Comparison of ENCODE assay signal across 8 cellular contexts in genomic region chr9:20319641-20320337, GRCh38.
A peak's percentile ranks its signal among the peaks of the same experiment; 100 is the strongest.
DNase-seq lines count a peak whose midpoint lies in the region; TF ChIP-seq lines count a peak whose summit lies in the region.

No MANE protein-coding gene starts in this region.

- DNase-seq in AG04449 (ENCODE audit: low read depth, low spot score) (peak; percentile 54), islet precursor cell (peak; percentile 77), ovary (no peak), AG20443 (ENCODE audit: low spot score) (no peak), GF-D8 (lab: John Stamatoyannopoulos, UW) (no peak), NCI-H1930 (lab: John Stamatoyannopoulos, UW) (no peak)
- peak; percentile 30 for DNase-seq in activated CD4-positive, alpha-beta memory T cell treated with anti-CD3 and anti-CD28 coated beads, Interleukin-2, amount 10 ng/mL, durations not matched to agents 7 days and 5 days

- no peak for TF ChIP-seq EP300 in ovary (IDR thresholded peaks at IDR 0.05)

- H3K9me3 ChIP-seq in HEK293 (ENCODE audit: control insufficient read depth, insufficient read depth, low read depth, low read length) (no peaks in the 10 kb centered on the region), ovary (no peaks in the 10 kb centered on the region)

- no peak for TF ChIP-seq POLR2A in ovary (IDR thresholded peaks at IDR 0.05)

- no peaks in the 10 kb centered on the region for H3K27me3 ChIP-seq in ovary

- H3K9me3 Mint-ChIP-seq in activated CD4-positive, alpha-beta memory T cell treated with anti-CD3 and anti-CD28 coated beads, Interleukin-2, amount 10 ng/mL, durations not matched to agents 7 days and 5 days, result peaks cover 9% of the 10 kb centered on the region

- H3K27ac ChIP-seq in HEK293 (ENCODE audit: extremely low read depth, low read depth, low read length), result peak overlapping the region; percentile 55
- H3K27ac ChIP-seq in ovary, result no peak overlapping the region

- H3K4me3 ChIP-seq in AG04449 (ENCODE audit: low read depth, low read length), result no peak overlapping the region
- no peak overlapping the region for H3K4me3 ChIP-seq in HEK293 (ENCODE audit: low read depth, low read length)
- no peak overlapping the region for H3K4me3 ChIP-seq in ovary

- H3K27ac Mint-ChIP-seq in activated CD4-positive, alpha-beta memory T cell treated with anti-CD3 and anti-CD28 coated beads, Interleukin-2, amount 10 ng/mL, durations not matched to agents 7 days and 5 days, result peak overlapping the region; percentile 81

- intact Hi-C loops in ovary (cut with DNase I), result no loop called here

- POLR2A ChIA-PET in AG04449 (lab: Yijun Ruan, JAX) (interaction anchor here (0.6 kb wide), 1 partner anchor 351 kb away, joined by 3 read pairs; no protein-coding TSS in a partner anchor), HEK293 (lab: Yijun Ruan, JAX) (interaction anchor here (0.6 to 0.8 kb wide), 2 partner anchors 303 kb away, joined by 3 to 8 read pairs; partner anchors contain the start of gene MLLT3)
- POLR2A ChIA-PET in activated CD4-positive, alpha-beta memory T cell treated with anti-CD3 and anti-CD28 coated beads, Interleukin-2, amount 10 ng/mL, durations not matched to agents 7 days and 5 days (lab: Charles Lee), result interaction anchor here (0.9 to 4.3 kb wide), 10 partner anchors 12 to 711 kb away, joined by 3 to 28 read pairs (median 4); partner anchors contain the start of genes FOCAD and MLLT3

- no peaks in the 10 kb centered on the region for H3K36me3 ChIP-seq in HEK293 (ENCODE audit: control insufficient read depth in 2 of 2, insufficient read depth in 1 of 2, low read length in 2 of 2)
- no peaks in the 10 kb centered on the region for H3K36me3 ChIP-seq in ovary

- H3K27me3 Mint-ChIP-seq in activated CD4-positive, alpha-beta memory T cell treated with anti-CD3 and anti-CD28 coated beads, Interleukin-2, amount 10 ng/mL, durations not matched to agents 7 days and 5 days, result no peaks in the 10 kb centered on the region

- H3K4me3 Mint-ChIP-seq in activated CD4-positive, alpha-beta memory T cell treated with anti-CD3 and anti-CD28 coated beads, Interleukin-2, amount 10 ng/mL, durations not matched to agents 7 days and 5 days, result no peak overlapping the region

- no peak for TF ChIP-seq CTCF in AG04449 (IDR thresholded peaks at IDR 0.05; ENCODE audit: insufficient read depth, low read length, missing control alignments)
- TF ChIP-seq CTCF in HEK293 (tag by site-specific recombination; IDR thresholded peaks at IDR 0.05), result no peak
- TF ChIP-seq CTCF in ovary (IDR thresholded peaks at IDR 0.05), result no peak

- peaks cover 10% of the 10 kb centered on the region for H3K4me1 ChIP-seq in HEK293 (ENCODE audit: control insufficient read depth, insufficient read depth, low read length)
- H3K4me1 ChIP-seq in ovary (ENCODE audit: insufficient read depth), result no peaks in the 10 kb centered on the region

- peaks cover 78% of the 10 kb centered on the region for H3K4me1 Mint-ChIP-seq in activated CD4-positive, alpha-beta memory T cell treated with anti-CD3 and anti-CD28 coated beads, Interleukin-2, amount 10 ng/mL, durations not matched to agents 7 days and 5 days

- 63 to 77% (median 75%) methylated on average over 7 of the region's 7 CpGs for WGBS in ovary, 3 donors

- H3K36me3 Mint-ChIP-seq in activated CD4-positive, alpha-beta memory T cell treated with anti-CD3 and anti-CD28 coated beads, Interleukin-2, amount 10 ng/mL, durations not matched to agents 7 days and 5 days (ENCODE audit: low read depth), result peaks cover 12% of the 10 kb centered on the region

- CTCF ChIA-PET in AG04449 (lab: Yijun Ruan, JAX), result interaction anchor here (1.1 to 1.2 kb wide), 2 partner anchors 37 to 394 kb away, joined by 3 read pairs; no protein-coding TSS in a partner anchor
- CTCF ChIA-PET in HEK293 (lab: Yijun Ruan, JAX), result interaction anchor here (0.6 kb wide), 1 partner anchor 280 kb away, joined by 4 read pairs; no protein-coding TSS in a partner anchor
- CTCF ChIA-PET in activated CD4-positive, alpha-beta memory T cell treated with anti-CD3 and anti-CD28 coated beads, Interleukin-2, amount 10 ng/mL, durations not matched to agents 7 days and 5 days (lab: Charles Lee), result interaction anchor here (1.0 to 3.3 kb wide), 2 partner anchors 9 to 13 kb away, joined by 4 to 14 read pairs; no protein-coding TSS in a partner anchor

TF ChIP-seq in HEK293, 187 proteins besides CTCF, POLR2A, EP300 and RAD21 (continues in another document):
- TF ChIP-seq OVOL3 (tag by site-specific recombination; IDR thresholded peaks at IDR 0.05) (0 out of 2 replicates have a peak, but pooled peaks have one; percentile 25), ZBTB17 (tag by site-specific recombination; IDR thresholded peaks at IDR 0.05) (no peak), GFI1B (tag by site-specific recombination; IDR thresholded peaks at IDR 0.05) (peak; percentile 55; the same call in 1 of the 2 replicates), ZSCAN23 (tag by site-specific recombination; IDR thresholded peaks at IDR 0.05) (no peak), FEZF1 (tag by site-specific recombination; IDR thresholded peaks at IDR 0.05) (peak; percentile 90), ZBTB21 (tag by site-specific recombination; IDR thresholded peaks at IDR 0.05) (peak; percentile 82), ZNF398 (tag by site-specific recombination; IDR thresholded peaks at IDR 0.05) (peak; percentile 54), ZNF174 (tag by site-specific recombination; IDR thresholded peaks at IDR 0.05) (no peak), ZNF629 (tag by site-specific recombination; IDR thresholded peaks at IDR 0.05) (peak; percentile 79), IKZF3 (tag by site-specific recombination; IDR thresholded peaks at IDR 0.05) (peak; percentile 62), TSHZ1 (tag by site-specific recombination; IDR thresholded peaks at IDR 0.05; ENCODE audit: borderline replicate concordance) (peak; percentile 84), ZNF324 (tag by site-specific recombination; IDR thresholded peaks at IDR 0.05) (peak; percentile 22; the same call in 1 of the 2 replicates), SCRT1 (tag by site-specific recombination; IDR thresholded peaks at IDR 0.05; ENCODE audit: borderline replicate concordance) (peak; percentile 15; the same call in 1 of the 2 replicates), ZBTB20 (tag by site-specific recombination; IDR thresholded peaks at IDR 0.05) (no peak), ZNF391 (tag by site-specific recombination; IDR thresholded peaks at IDR 0.05; ENCODE audit: borderline replicate concordance, low read depth) (peak; percentile 77; the same call in 1 of the 2 replicates), INSM2 (tag by site-specific recombination; IDR thresholded peaks at IDR 0.05) (peak; percentile 83), ZNF24 (tag by site-specific recombination; IDR thresholded peaks at IDR 0.05) (peak; percentile 75; the same call in 1 of the 2 replicates), ZNF843 (tag by site-specific recombination; IDR thresholded peaks at IDR 0.05) (peak; percentile 94), ZXDB (tag by site-specific recombination; IDR thresholded peaks at IDR 0.05) (peak; percentile 86)

Comparison
In these comparisons a context has a peak if more than half of its experiments do, and no peak if none do; other contexts are left out.
1. DNase-seq: peak in AG04449 (single experiment), activated CD4-positive, alpha-beta memory T cell treated with anti-CD3 and anti-CD28 coated beads, Interleukin-2, amount 10 ng/mL, durations not matched to agents 7 days and 5 days (single experiment) and islet precursor cell (single experiment); none in ovary (0 of 5), AG20443 (single experiment), GF-D8 (single experiment) and NCI-H1930 (0 of 2).